8 cellular contexts compared by ENCODE assay signal in the genomic region with DNA sequence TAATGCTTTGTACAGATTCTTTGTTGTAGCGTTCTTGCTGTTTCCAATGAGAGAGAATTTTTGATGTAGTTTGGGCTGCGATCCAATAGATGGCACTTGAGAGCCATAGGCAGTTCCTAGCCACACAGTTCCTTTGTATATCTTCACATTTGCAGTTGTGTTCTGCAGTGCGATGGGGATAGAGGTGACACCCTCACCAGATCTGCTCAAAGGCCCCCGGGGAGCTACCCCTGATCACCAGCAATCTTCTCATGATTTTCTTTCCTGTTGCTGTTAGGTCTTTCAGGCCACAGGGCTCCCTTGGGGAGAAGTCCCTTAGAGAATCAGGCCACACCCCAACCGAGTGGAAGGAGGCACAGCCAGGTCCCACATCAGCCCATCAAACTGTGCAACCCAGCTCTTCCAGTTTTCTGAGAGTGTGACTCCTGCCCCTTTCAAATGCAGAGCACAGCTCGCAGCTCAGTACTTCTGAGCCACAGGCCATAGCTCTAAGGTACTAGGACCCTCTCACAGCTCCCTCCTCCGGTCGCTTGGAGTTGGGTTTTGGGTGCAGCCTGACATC.
A peak's percentile ranks its signal among the peaks of the same experiment; 100 is the strongest.
DNase-seq lines count a peak whose midpoint lies in the region; ATAC-seq, FAIRE-seq and TF ChIP-seq lines count a peak whose summit lies in the region.

No MANE protein-coding gene starts in this region.

- intact Hi-C loops in ascending aorta (cut with DNase I) = no loop called here

- no peaks in the 10 kb centered on the region for H3K4me1 ChIP-seq in Peyer's patch
- H3K4me1 ChIP-seq in small intestine (ENCODE audit: control insufficient read depth in 2 of 2, insufficient read depth in 1 of 2, low read depth in 1 of 2, low read length in 1 of 2) = no peaks in the 10 kb centered on the region
- H3K4me1 ChIP-seq in ascending aorta = no peaks in the 10 kb centered on the region

- TF ChIP-seq CTCF in GM12865 (IDR thresholded peaks at IDR 0.05; ENCODE audit: insufficient read depth, low read depth, low read length, missing control alignments) = peak; percentile 80
- TF ChIP-seq CTCF in Peyer's patch (IDR thresholded peaks at IDR 0.05) = peak in 4 of 6 experiments; percentile 41 to 81 (median 72)
- TF ChIP-seq CTCF in foreskin fibroblast (IDR thresholded peaks at IDR 0.05; ENCODE audit: low read depth, low read length) = peak; percentile 23
- TF ChIP-seq CTCF in ascending aorta (IDR thresholded peaks at IDR 0.05) = no peak

- no peak overlapping the region for H3K4me3 ChIP-seq in GM12865 (ENCODE audit: low read depth, low read length)
- H3K4me3 ChIP-seq in Peyer's patch = no peak overlapping the region
- H3K4me3 ChIP-seq in foreskin fibroblast (ENCODE audit: low read depth in 1 of 2, low read length in 2 of 2) = no peak overlapping the region
- no peak overlapping the region for H3K4me3 ChIP-seq in small intestine (ENCODE audit: low read depth in 1 of 2, low read length in 2 of 2)
- H3K4me3 ChIP-seq in ascending aorta = no peak overlapping the region

- 39 to 49% (median 45%) methylated on average over 8 of the region's 8 CpGs for WGBS in small intestine, 3 donors

- peak; percentile 45 for DNase-seq in GM12865 (ENCODE audit: low read depth)
- peak in 1 of 3 donors; percentile 52 for DNase-seq in Peyer's patch
- peak in 1 of 2 donors; percentile 3 for DNase-seq in foreskin fibroblast
- DNase-seq in small intestine = peak; percentile 34
- DNase-seq in ascending aorta (ENCODE audit: low spot score in 2 of 2) = no peak
- DNase-seq in activated naive CD4-positive, alpha-beta T cell treated with Interleukin-2 at 50 U/mL for 16 hours = no peak

- ATAC-seq in GM21423 (IDR thresholded peaks at IDR 0.05; ENCODE audit: unreplicated experiment) = peak; percentile 86
- ATAC-seq in HG03565 (IDR thresholded peaks at IDR 0.05; ENCODE audit: unreplicated experiment) = peak; percentile 89

- no peak for TF ChIP-seq POLR2A in Peyer's patch (IDR thresholded peaks at IDR 0.05)

- no peak for FAIRE-seq in small intestine (lab: Jason Lieb, UNC)

- no peaks in the 10 kb centered on the region for H3K36me3 ChIP-seq in Peyer's patch
- no peaks in the 10 kb centered on the region for H3K36me3 ChIP-seq in small intestine (ENCODE audit: control insufficient read depth in 2 of 2, insufficient read depth in 2 of 2, low read length in 2 of 2)
- no peaks in the 10 kb centered on the region for H3K36me3 ChIP-seq in ascending aorta

- H3K27ac ChIP-seq in Peyer's patch (no peak overlapping the region), small intestine (ENCODE audit: low read depth in 1 of 2, low read length in 1 of 2) (no peak overlapping the region), ascending aorta (no peak overlapping the region)

- H3K27me3 ChIP-seq in Peyer's patch = no peaks in the 10 kb centered on the region
- H3K27me3 ChIP-seq in small intestine (ENCODE audit: control insufficient read depth in 2 of 2, insufficient read depth in 2 of 2, low read length in 2 of 2) = no peaks in the 10 kb centered on the region
- H3K27me3 ChIP-seq in ascending aorta = no peaks in the 10 kb centered on the region

- H3K9me3 ChIP-seq in Peyer's patch = no peaks in the 10 kb centered on the region
- H3K9me3 ChIP-seq in small intestine (ENCODE audit: control insufficient read depth, low read depth) = no peaks in the 10 kb centered on the region
- H3K9me3 ChIP-seq in ascending aorta = no peaks in the 10 kb centered on the region

Comparison
In these comparisons a context has a peak if more than half of its experiments do, and no peak if none do; other contexts are left out.
1. DNase-seq: peak in GM12865 (single experiment) and small intestine (single experiment); none in ascending aorta (0 of 2) and activated naive CD4-positive, alpha-beta T cell treated with Interleukin-2 at 50 U/mL for 16 hours (single experiment).
2. CTCF ChIP-seq: peak in GM12865 (single experiment), Peyer's patch (4 of 6) and foreskin fibroblast (single experiment); none in ascending aorta (0 of 3).